ENCODE assay signal across 24 cellular contexts in the genomic region with DNA sequence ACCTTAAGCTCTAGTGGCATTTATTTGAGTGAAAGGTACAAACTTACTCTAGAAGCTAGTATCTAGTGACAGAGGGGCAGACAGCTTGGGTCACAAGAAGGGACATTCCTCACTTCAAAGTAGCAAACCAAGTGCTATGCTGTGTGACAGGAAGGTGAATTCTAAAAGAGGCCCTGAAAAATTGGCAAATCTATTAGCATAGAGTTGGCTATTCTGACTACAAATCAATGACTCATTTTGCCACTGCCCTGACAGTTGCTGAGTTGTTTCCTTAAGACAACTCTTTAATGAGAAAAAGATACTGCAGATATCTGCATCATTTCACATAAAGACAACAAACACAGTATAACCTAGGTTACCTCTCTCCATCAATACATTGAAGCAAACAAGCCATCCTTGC.
"Had no signal": no experiment of that assay in that cellular context is flagged by ENCODE, and none has a peak within 500 bp of the region (broad histone marks: within the 10 kb centered on the region; RNA-seq: fewer than 3 reads in every experiment).

No MANE protein-coding gene starts in this region.

- DNase-seq: activated CD4-positive, alpha-beta T cell treated with anti-CD3 and anti-CD28 coated beads for 1 hour; activated CD8-positive, alpha-beta memory T cell treated with anti-CD3 and anti-CD28 coated beads for 24 hours; activated CD8-positive, alpha-beta memory T cell treated with anti-CD3 and anti-CD28 coated beads, Interleukin-2, amount 50 U/mL, for 4 hours; activated naive CD4-positive, alpha-beta T cell treated with Interleukin-2 at 50 U/mL for 16 hours; activated naive CD8-positive, alpha-beta T cell treated with anti-CD3 and anti-CD28 coated beads for 36 hours; activated T-cell treated with anti-CD3 and anti-CD28 coated beads, Interleukin-2, amount 50 U/mL, for 24 hours; amniotic stem cell; heart left ventricle; left cardiac atrium; naive thymus-derived CD4-positive, alpha-beta T cell; occipital lobe; sigmoid colon; stimulated activated CD4-positive, alpha-beta T cell treated with anti-CD3 and anti-CD28 coated beads, Interleukin-2, amount 100 ng/mL, for 48 hours; stimulated activated CD8-positive, alpha-beta memory T cell treated with anti-CD3 and anti-CD28 coated beads, Interleukin-4, amount 100 ng/mL, for 48 hours; stimulated activated naive CD4-positive, alpha-beta T cell; T-cell; testis; trophoblast cell; uterus had no signal

- ATAC-seq: gastroesophageal sphincter; heart left ventricle; left cardiac atrium; naive thymus-derived CD4-positive, alpha-beta T cell; T-cell had no signal

- H3K27ac ChIP-seq: gastroesophageal sphincter, heart left ventricle, sigmoid colon, testis, uterus had no signal

- FAIRE-seq: endometrium, islet of Langerhans, TTC549 had no signal

- H3K4me3 ChIP-seq: gastroesophageal sphincter, heart left ventricle, sigmoid colon, smooth muscle cell, testis, uterus had no signal

- H3K9me3 ChIP-seq: gastroesophageal sphincter, heart left ventricle, sigmoid colon, testis, uterus had no signal

- H3K36me3 ChIP-seq: gastroesophageal sphincter, heart left ventricle, sigmoid colon, uterus had no signal

- H3K27me3 ChIP-seq: gastroesophageal sphincter, heart left ventricle, sigmoid colon, testis, uterus had no signal

- H3K4me1 ChIP-seq: gastroesophageal sphincter, heart left ventricle, sigmoid colon, testis, uterus had no signal
